32 cellular contexts compared by ENCODE assay signal in genomic region chr1:221532071-221532755, GRCh38.
"Had no signal": no experiment of that assay in that cellular context is flagged by ENCODE, and none has a peak within 500 bp of the region (broad histone marks: within the 10 kb centered on the region; RNA-seq: fewer than 3 reads in every experiment).

No MANE protein-coding gene starts in this region.

- H3K4me3 ChIP-seq: adrenal gland, ascending aorta, coronary artery, pancreas, prostate gland, sigmoid colon, smooth muscle cell, stomach, thyroid gland, upper lobe of right lung had no signal

- H3K36me3 Mint-ChIP-seq: activated CD4-positive, alpha-beta memory T cell treated with anti-CD3 and anti-CD28 coated beads for 36 hours; activated naive CD8-positive, alpha-beta T cell treated with anti-CD3 and anti-CD28 coated beads for 36 hours; brain; memory B cell; stimulated activated naive B cell treated with anti-CD40 and anti-IgM and Interleukin-4, amounts not matched to agents 10 μg/mL and 1 μg/mL and 100 μg/mL, for 72 hours had no signal

- H3K4me1 ChIP-seq: adrenal gland, ascending aorta, pancreas, prostate gland, sigmoid colon, stomach, upper lobe of right lung had no signal

- ATAC-seq: effector memory CD8-positive, alpha-beta T cell; naive thymus-derived CD4-positive, alpha-beta T cell; pancreas; stimulated activated naive B cell treated with anti-CD40 and anti-IgM and Interleukin-4, amounts not matched to agents 10 μg/mL and 1 μg/mL and 100 μg/mL, for 72 hours; upper lobe of right lung had no signal

- DNase-seq: activated CD4-positive, alpha-beta memory T cell treated with anti-CD3 and anti-CD28 coated beads for 36 hours; activated CD4-positive, alpha-beta T cell treated with anti-CD3 and anti-CD28 coated beads, Interleukin-2, amount 10 ng/mL, durations not matched to agents 24 days and 14 days; activated CD4-positive, CD25-positive, alpha-beta regulatory T cell treated with anti-CD3 and anti-CD28 coated beads, Interleukin-2, amount 50 U/mL, for 72 hours; activated CD8-positive, alpha-beta memory T cell treated with anti-CD3 and anti-CD28 coated beads, Interleukin-2, amount 50 U/mL, for 4 hours; activated effector memory CD4-positive, alpha-beta T cell treated with anti-CD3 and anti-CD28 coated beads, Interleukin-2, amount 50 U/mL, for 16 hours; activated naive CD4-positive, alpha-beta T cell treated with anti-CD3 and anti-CD28 coated beads for 36 hours; activated naive CD8-positive, alpha-beta T cell treated with anti-CD3 and anti-CD28 coated beads for 36 hours; activated T-cell treated with anti-CD3 and anti-CD28 coated beads, Interleukin-2, amount 50 U/mL, for 1 hour; adrenal gland; effector memory CD8-positive, alpha-beta T cell; erythroblast; foreskin fibroblast; head of caudate nucleus; hippocampal formation; kidney; midbrain; naive thymus-derived CD4-positive, alpha-beta T cell; pancreas; retina; sigmoid colon; stimulated activated CD4-positive, alpha-beta T cell treated with anti-CD3 and anti-CD28 coated beads, Interleukin-1b, Interleukin-23, amount 100 ng/mL, for 48 hours; stimulated activated naive B cell treated with anti-CD40 and anti-IgM and Interleukin-4, amounts not matched to agents 10 μg/mL and 1 μg/mL and 100 μg/mL, for 72 hours; stomach; thyroid gland; upper lobe of right lung had no signal

- H3K4me1 Mint-ChIP-seq: activated CD4-positive, alpha-beta T cell treated with anti-CD3 and anti-CD28 coated beads, Interleukin-2, amount 10 ng/mL, durations not matched to agents 24 days and 14 days; activated naive CD8-positive, alpha-beta T cell treated with anti-CD3 and anti-CD28 coated beads for 36 hours; brain; memory B cell; stimulated activated naive B cell treated with anti-CD40 and anti-IgM and Interleukin-4, amounts not matched to agents 10 μg/mL and 1 μg/mL and 100 μg/mL, for 72 hours had no signal

- H3K4me3 Mint-ChIP-seq: activated CD4-positive, alpha-beta memory T cell treated with anti-CD3 and anti-CD28 coated beads for 36 hours; activated CD4-positive, alpha-beta T cell treated with anti-CD3 and anti-CD28 coated beads, Interleukin-2, amount 10 ng/mL, durations not matched to agents 24 days and 14 days; activated naive CD4-positive, alpha-beta T cell treated with anti-CD3 and anti-CD28 coated beads for 36 hours; activated naive CD8-positive, alpha-beta T cell treated with anti-CD3 and anti-CD28 coated beads for 36 hours; activated T-helper 1 cell treated with anti-CD3 and anti-CD28 coated beads, Interleukin-12 subunit alpha, Interleukin-12 subunit beta, Interleukin-2, Interleukin-4 antibody, amounts not matched to agents 30 ng/mL and 10 ng/mL and 1 ng/mL, durations not matched to agents 14 hours and 24 hours and 36 hours; brain; effector memory CD8-positive, alpha-beta T cell; memory B cell; naive thymus-derived CD4-positive, alpha-beta T cell; stimulated activated naive B cell treated with anti-CD40 and anti-IgM and Interleukin-4, amounts not matched to agents 10 μg/mL and 1 μg/mL and 100 μg/mL, for 72 hours had no signal

- H3K4me2 ChIP-seq: smooth muscle cell had no signal

- H3K36me3 ChIP-seq: adrenal gland, ascending aorta, pancreas, prostate gland, sigmoid colon, stomach, thyroid gland, upper lobe of right lung had no signal

- H3K27ac ChIP-seq: adrenal gland, ascending aorta, coronary artery, pancreas, prostate gland, sigmoid colon, stomach, thyroid gland, upper lobe of right lung had no signal

- H3K27me3 ChIP-seq: adrenal gland, ascending aorta, pancreas, sigmoid colon, thyroid gland, upper lobe of right lung had no signal

- H3K9me3 Mint-ChIP-seq: activated CD4-positive, alpha-beta memory T cell treated with anti-CD3 and anti-CD28 coated beads for 36 hours; activated CD4-positive, alpha-beta T cell treated with anti-CD3 and anti-CD28 coated beads, Interleukin-2, amount 10 ng/mL, durations not matched to agents 24 days and 14 days; activated naive CD4-positive, alpha-beta T cell treated with anti-CD3 and anti-CD28 coated beads for 36 hours; activated naive CD8-positive, alpha-beta T cell treated with anti-CD3 and anti-CD28 coated beads for 36 hours; activated T-helper 1 cell treated with anti-CD3 and anti-CD28 coated beads, Interleukin-12 subunit alpha, Interleukin-12 subunit beta, Interleukin-2, Interleukin-4 antibody, amounts not matched to agents 30 ng/mL and 10 ng/mL and 1 ng/mL, durations not matched to agents 14 hours and 24 hours and 36 hours; effector memory CD8-positive, alpha-beta T cell; memory B cell; naive thymus-derived CD4-positive, alpha-beta T cell; stimulated activated naive B cell treated with anti-CD40 and anti-IgM and Interleukin-4, amounts not matched to agents 10 μg/mL and 1 μg/mL and 100 μg/mL, for 72 hours had no signal

- H3K27ac Mint-ChIP-seq: activated CD4-positive, alpha-beta memory T cell treated with anti-CD3 and anti-CD28 coated beads for 36 hours; activated CD4-positive, alpha-beta T cell treated with anti-CD3 and anti-CD28 coated beads, Interleukin-2, amount 10 ng/mL, durations not matched to agents 24 days and 14 days; activated naive CD4-positive, alpha-beta T cell treated with anti-CD3 and anti-CD28 coated beads for 36 hours; activated naive CD8-positive, alpha-beta T cell treated with anti-CD3 and anti-CD28 coated beads for 36 hours; activated T-helper 1 cell treated with anti-CD3 and anti-CD28 coated beads, Interleukin-12 subunit alpha, Interleukin-12 subunit beta, Interleukin-2, Interleukin-4 antibody, amounts not matched to agents 30 ng/mL and 10 ng/mL and 1 ng/mL, durations not matched to agents 14 hours and 24 hours and 36 hours; brain; effector memory CD8-positive, alpha-beta T cell; memory B cell; naive thymus-derived CD4-positive, alpha-beta T cell; stimulated activated naive B cell treated with anti-CD40 and anti-IgM and Interleukin-4, amounts not matched to agents 10 μg/mL and 1 μg/mL and 100 μg/mL, for 72 hours had no signal

- H3K9me3 ChIP-seq: adrenal gland, ascending aorta, pancreas, prostate gland, sigmoid colon, stomach, thyroid gland, upper lobe of right lung had no signal
